Comparison of ENCODE assay signal across 8 cellular contexts in genomic region chr19:38878575-38879399, GRCh38. TPM values are rescaled to one million over a fixed set of nuclear protein-coding genes. Genes with fewer than 3 reads are reported as not detected.
DNase-seq lines count a peak whose midpoint lies in the region; ATAC-seq and TF ChIP-seq lines count a peak whose summit lies in the region.

No MANE protein-coding gene starts in this region.

- no peak overlapping the region for H3K4me3 Mint-ChIP-seq in endothelial cell (ENCODE audit: unreplicated experiment)

- H3K27me3 ChIP-seq in Panc1 (ENCODE audit: control insufficient read depth, insufficient read depth, low read length) (no peaks in the 10 kb centered on the region), sigmoid colon (no peaks in the 10 kb centered on the region)

- POLR2A ChIA-PET in Panc1 (lab: Charles Lee): interaction anchor here (0.5 to 1.1 kb wide), 4 partner anchors 9 to 518 kb away, joined by 3 to 5 read pairs (median 4); no protein-coding TSS in a partner anchor

- peak overlapping the region; percentile 83 for H3K27ac Mint-ChIP-seq in endothelial cell (ENCODE audit: unreplicated experiment)

- peaks cover 2% of the 10 kb centered on the region for H3K27me3 Mint-ChIP-seq in endothelial cell (ENCODE audit: unreplicated experiment)

- peak overlapping the region; percentile 5; the same call in 1 of the 2 replicates for H3K27ac ChIP-seq in Panc1 (ENCODE audit: low read length)
- H3K27ac ChIP-seq in sigmoid colon: peak overlapping the region in 3 of 4 donors; percentile 16 to 31 (median 28)

- ATAC-seq in Panc1: no peak

- DNase-seq in Panc1 (ENCODE audit: low read depth, low spot score) (no peak), endothelial cell (ENCODE audit: low spot score) (no peak), sigmoid colon (no peak), NCI-H446 treated with DMSO at 0.1 percent for 48 hours (lab: John Stamatoyannopoulos, UW) (no peak), NCI-H524 (lab: John Stamatoyannopoulos, UW) (no peak), AG08396 (ENCODE audit: low spot score) (no peak), cerebellar cortex (ENCODE audit: low spot score) (no peak)

- H3K4me1 Mint-ChIP-seq in endothelial cell (ENCODE audit: unreplicated experiment): peaks cover 13% of the 10 kb centered on the region

- peaks cover 7% of the 10 kb centered on the region; the same call in 1 of the 2 replicates for H3K4me1 ChIP-seq in Panc1 (ENCODE audit: control insufficient read depth, insufficient read depth, low read length)
- no peaks in the 10 kb centered on the region for H3K4me1 ChIP-seq in sigmoid colon

- TSS peak; percentile 90 for BruUV-seq in Panc1 (replicated peaks; lab: Mats Ljungman, UMichigan)

- TF ChIP-seq POLR2A in sigmoid colon (IDR thresholded peaks at IDR 0.05): no peak

- intact Hi-C loops in Panc1 (cut with micrococcal nuclease; ENCODE audit: unreplicated experiment): no loop called here
- intact Hi-C loops in sigmoid colon (cut with DNase I): no loop called here

- no peak for TF ChIP-seq EP300 in sigmoid colon (IDR thresholded peaks at IDR 0.05)

- WGBS in sigmoid colon, 2 donors: 64 to 80% methylated on average over 16 of the region's 16 CpGs

- no peaks in the 10 kb centered on the region for H3K9me3 ChIP-seq in Panc1 (ENCODE audit: control insufficient read depth, insufficient read depth, low read depth, low read length)
- H3K9me3 ChIP-seq in sigmoid colon: no peaks in the 10 kb centered on the region

- peaks cover 7% of the 10 kb centered on the region for H3K36me3 Mint-ChIP-seq in endothelial cell (ENCODE audit: low read depth, unreplicated experiment)

- H3K4me3 ChIP-seq in Panc1 (ENCODE audit: low read depth in 2 of 2, low read length in 2 of 2) (no peak overlapping the region), sigmoid colon (no peak overlapping the region)

- H3K9me3 Mint-ChIP-seq in endothelial cell (ENCODE audit: unreplicated experiment): no peaks in the 10 kb centered on the region

- CTCF ChIA-PET in Panc1 (lab: Charles Lee): interaction anchor here (0.6 to 4.9 kb wide), 3 partner anchors 9 to 476 kb away, joined by 3 to 27 read pairs (median 6); partner anchors contain the start of gene FAM98C

- H3K36me3 ChIP-seq in Panc1 (ENCODE audit: control insufficient read depth, insufficient read depth, low read length) (no peaks in the 10 kb centered on the region), sigmoid colon (peaks cover 13 to 45% (median 25%) of the 10 kb centered on the region in 4 donors)

- in situ Hi-C loops in Panc1 (cut with HindIII; ENCODE audit: low pct_unique_long_range_greater_than_20kb, low sequenced_read_pairs): no loop called here

- TF ChIP-seq CTCF in GM12872 (IDR thresholded peaks at IDR 0.05; ENCODE audit: insufficient read depth, low read depth, low read length) (0 out of 3 replicates have a peak, but pooled peaks have one; percentile 19), Panc1 (IDR thresholded peaks at IDR 0.05) (no peak), endothelial cell (IDR thresholded peaks at IDR 0.05; ENCODE audit: unreplicated experiment) (no peak), sigmoid colon (IDR thresholded peaks at IDR 0.05) (no peak)

RNA-seq across cellular contexts. Expression of gene RINL, which starts 0.7 kb away (rescaled TPM):
- total RNA-seq in Panc1 (2021; ENCODE audit: unreplicated experiment): 1.3 TPM
- 1.6 TPM for polyA plus RNA-seq in Panc1 (2012; ENCODE audit: insufficient read length)
- 5.6 TPM for total RNA-seq in endothelial cell (ENCODE audit: unreplicated experiment)
- total RNA-seq in sigmoid colon: 10 to 100 TPM in 1 of 4 donors, 1 to 10 TPM in 3; 3.5 to 15.8 (median 4.7) TPM
- polyA plus RNA-seq in sigmoid colon: 10 to 100 TPM in 1 of 3 donors, 1 to 10 TPM in 2; 3.7 to 17.6 (median 4.8) TPM

RNA-seq across cellular contexts. Expression of gene SIRT2, which starts 20.6 kb away (rescaled TPM):
- total RNA-seq in Panc1 (2021; ENCODE audit: unreplicated experiment) (162 TPM), endothelial cell (ENCODE audit: unreplicated experiment) (45.9 TPM), sigmoid colon (10 to 100 TPM; 65.5 to 92.7 (median 85.2) TPM)
- 240 TPM for polyA plus RNA-seq in Panc1 (2012; ENCODE audit: insufficient read length)
- 10 to 100 TPM; 36.2 to 46.7 (median 39.0) TPM for polyA plus RNA-seq in sigmoid colon

RNA-seq across cellular contexts. Expression of gene NFKBIB, which starts 21.0 kb away (rescaled TPM):
- total RNA-seq in Panc1 (2021; ENCODE audit: unreplicated experiment) (185 TPM), endothelial cell (ENCODE audit: unreplicated experiment) (16.9 TPM), sigmoid colon (10 to 100 TPM; 13.8 to 20.2 (median 16.9) TPM)
- 222 TPM for polyA plus RNA-seq in Panc1 (2012; ENCODE audit: insufficient read length)
- 10 to 100 TPM; 28.8 to 63.9 (median 45.8) TPM for polyA plus RNA-seq in sigmoid colon

RNA-seq across cellular contexts. Expression of gene HNRNPL, which starts 29.0 kb away (rescaled TPM):
- total RNA-seq in Panc1 (2021; ENCODE audit: unreplicated experiment) (749 TPM), endothelial cell (ENCODE audit: unreplicated experiment) (343 TPM), sigmoid colon (100 to 1,000 TPM; 140 to 201 (median 171) TPM)
- 460 TPM for polyA plus RNA-seq in Panc1 (2012; ENCODE audit: insufficient read length)
- polyA plus RNA-seq in sigmoid colon: 100 to 1,000 TPM; 115 to 206 (median 129) TPM

RNA-seq across cellular contexts. Expression of gene CCER2, which starts 33.2 kb away (rescaled TPM):
- total RNA-seq in Panc1 (2021; ENCODE audit: unreplicated experiment) (1.3 TPM), endothelial cell (ENCODE audit: unreplicated experiment) (0.87 TPM), sigmoid colon (1 to 10 TPM in 1 of 4 donors, under 1 TPM in 1, not detected in 2; 0.83 to 1.1 TPM)
- 2.1 TPM for polyA plus RNA-seq in Panc1 (2012; ENCODE audit: insufficient read length)
- polyA plus RNA-seq in sigmoid colon: under 1 TPM in 1 of 3 donors, not detected in 2; 0.90 TPM
